ENCODE assay signal across 1 cellular context in the genomic region with DNA sequence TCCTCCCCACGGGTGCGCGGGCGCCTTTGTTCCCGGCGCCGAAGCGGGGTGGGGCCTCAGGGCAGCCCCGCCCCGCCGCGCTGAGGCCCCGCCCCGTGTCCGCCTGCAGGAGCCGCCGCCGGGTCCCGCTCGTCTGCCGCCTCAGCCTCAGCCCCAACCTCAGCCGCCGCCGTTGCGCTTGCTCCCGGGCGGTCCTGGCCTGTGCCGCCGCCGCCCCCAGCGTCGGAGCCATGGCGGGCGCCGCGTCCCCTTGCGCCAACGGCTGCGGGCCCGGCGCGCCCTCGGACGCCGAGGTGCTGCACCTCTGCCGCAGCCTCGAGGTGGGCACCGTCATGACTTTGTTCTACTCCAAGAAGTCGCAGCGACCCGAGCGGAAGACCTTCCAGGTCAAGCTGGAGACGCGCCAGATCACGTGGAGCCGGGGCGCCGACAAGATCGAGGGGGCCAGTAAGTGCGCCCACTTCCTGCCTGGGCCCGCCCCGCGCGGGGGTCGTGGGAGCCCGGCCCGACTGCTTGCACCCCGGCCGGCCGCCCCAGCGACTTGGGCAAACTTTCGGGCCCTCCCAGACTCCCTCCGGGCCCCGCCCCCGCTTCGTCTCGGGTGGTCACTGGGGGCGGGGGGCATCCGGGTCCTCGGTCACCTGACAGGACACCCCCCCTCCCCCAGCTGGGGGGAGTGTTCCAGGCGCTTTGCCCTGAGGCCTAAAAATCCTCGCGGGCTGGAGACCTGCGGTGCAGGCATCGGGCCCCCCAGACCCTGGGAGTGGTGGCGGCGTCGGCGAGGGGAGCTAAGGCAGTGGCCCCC.
TF ChIP-seq lines count a peak whose summit lies in the region.

Gene PLCG1 (plus strand): TSS at position 132 of the 805 bp plus-strand sequence. CDS start 99 bp downstream, at position 231.

TF ChIP-seq in K562, 482 proteins besides CTCF, POLR2A, EP300 and RAD21 (continued from another document and continues in another):
- no peak for TF ChIP-seq ZBTB34 (CRISPR knock-in tag; IDR thresholded peaks at IDR 0.05)
- no peak for TF ChIP-seq PRPF4 (IDR thresholded peaks at IDR 0.05; ENCODE audit: insufficient read depth, low read depth, low read length, poor library complexity, severe bottlenecking)
- no peak for TF ChIP-seq NR3C1 (CRISPR knock-in tag; IDR thresholded peaks at IDR 0.05)
- TF ChIP-seq, protein P1, sequence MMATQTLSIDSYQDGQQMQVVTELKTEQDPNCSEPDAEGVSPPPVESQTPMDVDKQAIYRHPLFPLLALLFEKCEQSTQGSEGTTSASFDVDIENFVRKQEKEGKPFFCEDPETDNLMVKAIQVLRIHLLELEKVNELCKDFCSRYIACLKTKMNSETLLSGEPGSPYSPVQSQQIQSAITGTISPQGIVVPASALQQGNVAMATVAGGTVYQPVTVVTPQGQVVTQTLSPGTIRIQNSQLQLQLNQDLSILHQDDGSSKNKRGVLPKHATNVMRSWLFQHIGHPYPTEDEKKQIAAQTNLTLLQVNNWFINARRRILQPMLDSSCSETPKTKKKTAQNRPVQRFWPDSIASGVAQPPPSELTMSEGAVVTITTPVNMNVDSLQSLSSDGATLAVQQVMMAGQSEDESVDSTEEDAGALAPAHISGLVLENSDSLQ (IDR thresholded peaks at IDR 0.05): 0 out of 2 replicates have a peak, but pooled peaks have one; percentile 11
- TF ChIP-seq TEAD1 (CRISPR knock-in tag; IDR thresholded peaks at IDR 0.05): no peak
- TF ChIP-seq ZNF592 (IDR thresholded peaks at IDR 0.05): peak; percentile 66; the same call in 1 of the 2 replicates
- no peak for TF ChIP-seq ZNF431 (CRISPR knock-in tag; IDR thresholded peaks at IDR 0.05)
- TF ChIP-seq ESRRB (CRISPR knock-in tag; IDR thresholded peaks at IDR 0.05; ENCODE audit: borderline replicate concordance): no peak
- no peak for TF ChIP-seq GTF2E2 (tag; IDR thresholded peaks at IDR 0.05)
- peak; percentile 76 for TF ChIP-seq ZBTB7A (IDR thresholded peaks at IDR 0.05; ENCODE audit: borderline replicate concordance, control insufficient read depth, low read depth, low read length)
- TF ChIP-seq MEF2D (tag; conservative IDR thresholded peaks at IDR 0.05; ENCODE audit: low read depth): no peak
- peak; percentile 22; the same call in 1 of the 2 replicates for TF ChIP-seq ETV1 (tag; conservative IDR thresholded peaks at IDR 0.05; ENCODE audit: low read depth)
- TF ChIP-seq EP400 (IDR thresholded peaks at IDR 0.05): peak; percentile 62; the same call in 1 of the 2 replicates
- TF ChIP-seq CAMTA2 (CRISPR knock-in tag; conservative IDR thresholded peaks at IDR 0.05): no peak
- peak; percentile 80; the same call in 1 of the 2 replicates for TF ChIP-seq VEZF1 (CRISPR knock-in tag; IDR thresholded peaks at IDR 0.05)
- TF ChIP-seq GATAD2A (IDR thresholded peaks at IDR 0.05): 0 out of 2 replicates have a peak, but pooled peaks have one; percentile 68
- TF ChIP-seq, protein P2, sequence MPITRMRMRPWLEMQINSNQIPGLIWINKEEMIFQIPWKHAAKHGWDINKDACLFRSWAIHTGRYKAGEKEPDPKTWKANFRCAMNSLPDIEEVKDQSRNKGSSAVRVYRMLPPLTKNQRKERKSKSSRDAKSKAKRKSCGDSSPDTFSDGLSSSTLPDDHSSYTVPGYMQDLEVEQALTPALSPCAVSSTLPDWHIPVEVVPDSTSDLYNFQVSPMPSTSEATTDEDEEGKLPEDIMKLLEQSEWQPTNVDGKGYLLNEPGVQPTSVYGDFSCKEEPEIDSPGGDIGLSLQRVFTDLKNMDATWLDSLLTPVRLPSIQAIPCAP (CRISPR knock-in tag; IDR thresholded peaks at IDR 0.05; ENCODE audit: borderline replicate concordance): no peak
- TF ChIP-seq GABPB1 (CRISPR knock-in tag; IDR thresholded peaks at IDR 0.05): 0 out of 2 replicates have a peak, but pooled peaks have one; percentile 18
- no peak; a peak in 1 of 4 replicates for TF ChIP-seq KDM4B (IDR thresholded peaks at IDR 0.05; ENCODE audit: borderline replicate concordance in 2 of 2, low read depth in 1 of 2)
- 0 out of 2 replicates have a peak, but pooled peaks have one; percentile 6 for TF ChIP-seq XRCC5 (IDR thresholded peaks at IDR 0.05; ENCODE audit: low read depth, low read length)
- peak; percentile 13; the same call in 1 of the 2 replicates for TF ChIP-seq TGIF2 (CRISPR knock-in tag; IDR thresholded peaks at IDR 0.05)
- no peak for TF ChIP-seq ZNF707 (CRISPR knock-in tag; conservative IDR thresholded peaks at IDR 0.05)
- TF ChIP-seq XRCC4 (IDR thresholded peaks at IDR 0.05; ENCODE audit: extremely low read depth, insufficient read depth, insufficient read length): no peak
- TF ChIP-seq, protein P3, sequence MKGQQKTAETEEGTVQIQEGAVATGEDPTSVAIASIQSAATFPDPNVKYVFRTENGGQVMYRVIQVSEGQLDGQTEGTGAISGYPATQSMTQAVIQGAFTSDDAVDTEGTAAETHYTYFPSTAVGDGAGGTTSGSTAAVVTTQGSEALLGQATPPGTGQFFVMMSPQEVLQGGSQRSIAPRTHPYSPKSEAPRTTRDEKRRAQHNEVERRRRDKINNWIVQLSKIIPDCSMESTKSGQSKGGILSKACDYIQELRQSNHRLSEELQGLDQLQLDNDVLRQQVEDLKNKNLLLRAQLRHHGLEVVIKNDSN (CRISPR knock-in tag; IDR thresholded peaks at IDR 0.05): peak; percentile 89
- no peak for TF ChIP-seq NBN (IDR thresholded peaks at IDR 0.05; ENCODE audit: low read depth)
- TF ChIP-seq SMARCE1 (IDR thresholded peaks at IDR 0.05): no peak
- peak; percentile 52 for TF ChIP-seq POLR2G (IDR thresholded peaks at IDR 0.05; ENCODE audit: low read depth, low read length)
- TF ChIP-seq ARID1B (IDR thresholded peaks at IDR 0.05): no peak
- TF ChIP-seq, protein P4, sequence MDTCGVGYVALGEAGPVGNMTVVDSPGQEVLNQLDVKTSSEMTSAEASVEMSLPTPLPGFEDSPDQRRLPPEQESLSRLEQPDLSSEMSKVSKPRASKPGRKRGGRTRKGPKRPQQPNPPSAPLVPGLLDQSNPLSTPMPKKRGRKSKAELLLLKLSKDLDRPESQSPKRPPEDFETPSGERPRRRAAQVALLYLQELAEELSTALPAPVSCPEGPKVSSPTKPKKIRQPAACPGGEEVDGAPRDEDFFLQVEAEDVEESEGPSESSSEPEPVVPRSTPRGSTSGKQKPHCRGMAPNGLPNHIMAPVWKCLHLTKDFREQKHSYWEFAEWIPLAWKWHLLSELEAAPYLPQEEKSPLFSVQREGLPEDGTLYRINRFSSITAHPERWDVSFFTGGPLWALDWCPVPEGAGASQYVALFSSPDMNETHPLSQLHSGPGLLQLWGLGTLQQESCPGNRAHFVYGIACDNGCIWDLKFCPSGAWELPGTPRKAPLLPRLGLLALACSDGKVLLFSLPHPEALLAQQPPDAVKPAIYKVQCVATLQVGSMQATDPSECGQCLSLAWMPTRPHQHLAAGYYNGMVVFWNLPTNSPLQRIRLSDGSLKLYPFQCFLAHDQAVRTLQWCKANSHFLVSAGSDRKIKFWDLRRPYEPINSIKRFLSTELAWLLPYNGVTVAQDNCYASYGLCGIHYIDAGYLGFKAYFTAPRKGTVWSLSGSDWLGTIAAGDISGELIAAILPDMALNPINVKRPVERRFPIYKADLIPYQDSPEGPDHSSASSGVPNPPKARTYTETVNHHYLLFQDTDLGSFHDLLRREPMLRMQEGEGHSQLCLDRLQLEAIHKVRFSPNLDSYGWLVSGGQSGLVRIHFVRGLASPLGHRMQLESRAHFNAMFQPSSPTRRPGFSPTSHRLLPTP (IDR thresholded peaks at IDR 0.05; ENCODE audit: borderline replicate concordance, extremely low read depth, insufficient read length): no peak
- TF ChIP-seq RUNX1 (IDR thresholded peaks at IDR 0.05; ENCODE audit: low read depth): no peak
- TF ChIP-seq ZNF830 (CRISPR knock-in tag; IDR thresholded peaks at IDR 0.05): no peak
- TF ChIP-seq HEY1 (CRISPR knock-in tag; IDR thresholded peaks at IDR 0.05; ENCODE audit: borderline replicate concordance): no peak
- TF ChIP-seq YY1 (IDR thresholded peaks at IDR 0.05; ENCODE audit: borderline replicate concordance in 1 of 3, control insufficient read depth in 1 of 3, extremely low read depth in 1 of 3, insufficient read depth in 3 of 3, insufficient read length in 1 of 3, insufficient replicate concordance in 2 of 3, low read depth in 1 of 3, low read length in 2 of 3): peak in 1 of 3 experiments; percentile 0
- peak; percentile 48 for TF ChIP-seq CCNT2 (IDR thresholded peaks at IDR 0.05; ENCODE audit: borderline replicate concordance, extremely low read depth, insufficient read length, low read depth, low read length)
- TF ChIP-seq, protein P5, sequence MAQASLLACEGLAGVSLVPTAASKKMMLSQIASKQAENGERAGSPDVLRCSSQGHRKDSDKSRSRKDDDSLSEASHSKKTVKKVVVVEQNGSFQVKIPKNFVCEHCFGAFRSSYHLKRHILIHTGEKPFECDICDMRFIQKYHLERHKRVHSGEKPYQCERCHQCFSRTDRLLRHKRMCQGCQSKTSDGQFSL (CRISPR knock-in tag; IDR thresholded peaks at IDR 0.05): peak; percentile 82
- TF ChIP-seq, protein P5 (tag; IDR thresholded peaks at IDR 0.05): peak in 1 of 2 experiments; percentile 80; a peak in 1 of 4 replicates
- peak; percentile 32 for TF ChIP-seq KDM2B (CRISPR knock-in tag; IDR thresholded peaks at IDR 0.05)
- peak; percentile 74 for TF ChIP-seq NR2C1 (IDR thresholded peaks at IDR 0.05)
- peak; percentile 61; the same call in 1 of the 2 replicates for TF ChIP-seq NR2C1 (tag; IDR thresholded peaks at IDR 0.05)
- TF ChIP-seq LEF1 (IDR thresholded peaks at IDR 0.05): no peak
- peak; percentile 36; the same call in 1 of the 2 replicates for TF ChIP-seq MITF (IDR thresholded peaks at IDR 0.05)
- TF ChIP-seq POLR2AphosphoS5 (IDR thresholded peaks at IDR 0.05; ENCODE audit: control insufficient read depth, insufficient read depth, low read depth, low read length): peak; percentile 16; the same call in 1 of the 2 replicates
- peak; percentile 78 for TF ChIP-seq EGR1 (conservative IDR thresholded peaks at IDR 0.05)
- no peak for TF ChIP-seq TEAD4 (IDR thresholded peaks at IDR 0.05; ENCODE audit: low read length)
- TF ChIP-seq TEAD4 (CRISPR knock-in tag; IDR thresholded peaks at IDR 0.05; ENCODE audit: borderline replicate concordance): no peak
- peak; percentile 55 for TF ChIP-seq L3MBTL2 (IDR thresholded peaks at IDR 0.05)
- TF ChIP-seq ZNF324 (CRISPR knock-in tag; IDR thresholded peaks at IDR 0.05): no peak
